Comparison of ENCODE assay signal across 17 cellular contexts in genomic region chr20:23503649-23504048, GRCh38. TPM values are rescaled to one million over a fixed set of nuclear protein-coding genes. Genes with fewer than 3 reads are reported as not detected.
DNase-seq lines count a peak whose midpoint lies in the region; ATAC-seq and TF ChIP-seq lines count a peak whose summit lies in the region.
"Had no signal": no experiment of that assay in that cellular context is flagged by ENCODE, and none has a peak within 500 bp of the region (broad histone marks: within the 10 kb centered on the region; RNA-seq: fewer than 3 reads in every experiment).

No MANE protein-coding gene starts in this region.

- H3K27ac ChIP-seq in HEK293 (ENCODE audit: extremely low read depth, low read depth, low read length), result no peak overlapping the region
- H3K27ac ChIP-seq in VCaP, result peak overlapping the region; percentile 58
- no peak overlapping the region for H3K27ac ChIP-seq in foreskin keratinocyte
- H3K27ac ChIP-seq in A673 (ENCODE audit: low read depth, low read length, poor library complexity, severe bottlenecking), result no peak overlapping the region
- H3K27ac ChIP-seq: C4-2B had no signal

- H3K4me3 ChIP-seq in HEK293 (ENCODE audit: low read depth, low read length) (no peak overlapping the region), A673 (ENCODE audit: low read depth, low read length, poor library complexity, severe bottlenecking) (no peak overlapping the region)

- TF ChIP-seq CTCF in HEK293 (tag by site-specific recombination; IDR thresholded peaks at IDR 0.05) (no peak), VCaP (conservative IDR thresholded peaks at IDR 0.05) (no peak), foreskin keratinocyte (conservative IDR thresholded peaks at IDR 0.05) (no peak), A673 (conservative IDR thresholded peaks at IDR 0.05; ENCODE audit: low read depth, low read length) (no peak)

- H3K9me3 ChIP-seq in HEK293 (ENCODE audit: control insufficient read depth, insufficient read depth, low read depth, low read length) (no peaks in the 10 kb centered on the region), A673 (ENCODE audit: low read depth, low read length, poor library complexity, severe bottlenecking) (no peaks in the 10 kb centered on the region)
- H3K9me3 ChIP-seq: Caco-2 had no signal

- peak; percentile 11 for DNase-seq in NCI-H69 (lab: John Stamatoyannopoulos, UW)
- no peak for DNase-seq in foreskin keratinocyte
- DNase-seq in A673 (ENCODE audit: low spot score), result no peak
- DNase-seq in NCI-H2227 (lab: John Stamatoyannopoulos, UW; ENCODE audit: unreplicated experiment), result no peak
- no peak for DNase-seq in NCI-H226
- DNase-seq: AML-193; Caco-2; CD4-positive, alpha-beta T cell; GOT3; H7 had no signal

- no peaks in the 10 kb centered on the region for H3K36me3 ChIP-seq in HEK293 (ENCODE audit: control insufficient read depth in 2 of 2, insufficient read depth in 1 of 2, low read length in 2 of 2)
- H3K36me3 ChIP-seq in A673 (ENCODE audit: insufficient read depth, low read length, poor library complexity, severe bottlenecking), result no peaks in the 10 kb centered on the region

- ATAC-seq in foreskin keratinocyte, result peak; percentile 64
- ATAC-seq in GM21526 (IDR thresholded peaks at IDR 0.05; ENCODE audit: low FRiP score, unreplicated experiment), result no peak
- ATAC-seq: HCT116 had no signal

- H3K27me3 ChIP-seq in foreskin keratinocyte (peaks cover 10% of the 10 kb centered on the region), A673 (replicated peaks; ENCODE audit: insufficient read depth, low read depth, low read length, poor library complexity) (peaks cover 11% of the 10 kb centered on the region)

- CTCF ChIA-PET in HEK293 (lab: Yijun Ruan, JAX), result no interaction called here
- CTCF ChIA-PET in A673 (lab: Charles Lee), result no interaction called here

- BruUV-seq in A673 (replicated peaks; lab: Mats Ljungman, UMichigan), result no TSS peak

- intact Hi-C loops in A673 (cut with micrococcal nuclease; ENCODE audit: unreplicated experiment), result no loop called here

- H3K4me1 ChIP-seq in HEK293 (ENCODE audit: control insufficient read depth, insufficient read depth, low read length), result no peaks in the 10 kb centered on the region
- H3K4me1 ChIP-seq in foreskin keratinocyte, result no peaks in the 10 kb centered on the region
- no peaks in the 10 kb centered on the region for H3K4me1 ChIP-seq in A673 (ENCODE audit: insufficient read depth, low read length, poor library complexity, severe bottlenecking)
- H3K4me1 ChIP-seq: Caco-2 had no signal

- POLR2A ChIA-PET in HEK293 (lab: Yijun Ruan, JAX), result no interaction called here
- POLR2A ChIA-PET in A673 (lab: Charles Lee; ENCODE audit: low non-redundant PET), result no interaction called here

TF ChIP-seq in HEK293, 187 proteins besides CTCF, POLR2A, EP300 and RAD21:
- TF ChIP-seq ZFHX2 (tag by site-specific recombination; conservative IDR thresholded peaks at IDR 0.05), result 0 out of 2 replicates have a peak, but pooled peaks have one; percentile 15
- peak; percentile 33; the same call in 1 of the 2 replicates for TF ChIP-seq EGR2 (tag by site-specific recombination; IDR thresholded peaks at IDR 0.05; ENCODE audit: low read depth)
- no peak for TF ChIP-seq TSHZ1 (tag by site-specific recombination; IDR thresholded peaks at IDR 0.05; ENCODE audit: borderline replicate concordance)
- no peak for TF ChIP-seq ZNF692 (tag by site-specific recombination; IDR thresholded peaks at IDR 0.05)
- TF ChIP-seq ZNF785 (tag by site-specific recombination; IDR thresholded peaks at IDR 0.05), result no peak
- no peak for TF ChIP-seq ZNF140 (tag by site-specific recombination; IDR thresholded peaks at IDR 0.05)
- no peak for TF ChIP-seq GFI1B (tag by site-specific recombination; IDR thresholded peaks at IDR 0.05)
- no peak for TF ChIP-seq ZNF514 (tag by site-specific recombination; IDR thresholded peaks at IDR 0.05)

RNA-seq across cellular contexts. Expression of gene CST8, which starts 12.7 kb away (rescaled TPM):
- not detected in 2 replicates for total RNA-seq in foreskin keratinocyte
- not detected in 2 replicates for polyA plus RNA-seq in foreskin keratinocyte
- not detected in 2 replicates for total RNA-seq in A673 (2021)
- total RNA-seq: Caco-2; CD4-positive, alpha-beta T cell; H7 had no signal
- polyA plus RNA-seq: BJ, IgD-negative memory B cell had no signal

RNA-seq across cellular contexts. Expression of gene CST11, which starts 51.0 kb away (rescaled TPM):
- total RNA-seq in foreskin keratinocyte (not detected in 2 replicates), A673 (2021) (not detected in 2 replicates)
- polyA plus RNA-seq in foreskin keratinocyte, result not detected in 2 replicates
- total RNA-seq: Caco-2; CD4-positive, alpha-beta T cell; H7 had no signal
- polyA plus RNA-seq: BJ, IgD-negative memory B cell had no signal
